8 cellular contexts compared by ENCODE assay signal in the genomic region with DNA sequence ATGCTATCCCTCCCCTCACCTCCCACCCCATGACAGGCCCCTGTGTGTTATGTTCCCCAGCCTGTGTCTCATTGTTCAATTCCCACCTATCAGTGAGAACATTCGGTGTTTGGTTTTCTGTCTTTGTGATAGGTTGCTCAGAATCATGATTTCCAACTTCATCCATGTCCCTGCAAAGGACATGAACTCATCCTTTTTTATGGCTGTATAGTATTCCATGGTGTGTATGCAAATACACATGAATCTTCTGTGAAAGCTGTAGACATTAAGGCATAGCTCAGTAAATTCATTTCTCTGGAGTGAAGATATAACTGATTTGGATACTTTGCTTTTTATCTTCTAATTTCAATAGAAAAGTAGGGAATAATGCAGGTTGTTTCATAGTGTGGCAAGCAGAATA.
"Had no signal": no experiment of that assay in that cellular context is flagged by ENCODE, and none has a peak within 500 bp of the region (broad histone marks: within the 10 kb centered on the region; RNA-seq: fewer than 3 reads in every experiment).

No MANE protein-coding gene starts in this region.

- FAIRE-seq: G401.6, GM12878, GM12891, GM12892, GM18507, GM19239 had no signal

- DNase-seq: GDM1, GF-D8 had no signal

- H3K4me3 ChIP-seq: GM12878 had no signal

- ATAC-seq: GM12878 had no signal
